9 cellular contexts compared by ENCODE assay signal in the genomic region with DNA sequence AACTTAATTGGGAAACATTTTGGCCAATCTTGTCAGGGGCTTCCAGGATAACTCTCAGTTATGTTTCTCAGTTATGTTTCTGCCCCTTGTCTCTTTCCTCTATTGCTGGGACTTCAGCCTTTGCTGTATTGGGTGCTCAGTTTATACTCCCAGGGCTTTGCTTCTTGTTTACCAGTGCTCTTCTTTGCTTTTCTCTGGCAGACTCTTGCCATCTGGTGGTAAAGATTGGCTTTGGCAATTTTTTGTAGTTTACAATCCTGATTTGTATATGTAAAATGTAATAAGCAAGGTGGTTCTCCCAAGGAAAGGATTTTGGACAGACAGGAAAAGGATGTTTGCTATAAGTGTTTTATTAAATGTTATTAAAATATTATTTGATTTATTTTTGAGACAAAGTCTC. TPM values are rescaled to one million over a fixed set of nuclear protein-coding genes. Genes with fewer than 3 reads are reported as not detected.
DNase-seq lines count a peak whose midpoint lies in the region; ATAC-seq and TF ChIP-seq lines count a peak whose summit lies in the region.
"Had no signal": no experiment of that assay in that cellular context is flagged by ENCODE, and none has a peak within 500 bp of the region (broad histone marks: within the 10 kb centered on the region; RNA-seq: fewer than 3 reads in every experiment).

No MANE protein-coding gene starts in this region.

- no peak overlapping the region for H3K4me3 ChIP-seq in fibroblast of mammary gland (ENCODE audit: control insufficient read depth, low read depth, low read length)

- peak; percentile 58 for TF ChIP-seq CTCF in fibroblast of mammary gland (conservative IDR thresholded peaks at IDR 0.05; ENCODE audit: control insufficient read depth, insufficient read depth, low read depth, low read length)

- DNase-seq in ELR (ENCODE audit: low read depth) = peak; percentile 54
- peak; percentile 64 to 70 for DNase-seq in Kasumi-1 (lab: John Stamatoyannopoulos, UW)
- DNase-seq in RPMI8226 = peak; percentile 36
- peak; percentile 64 for DNase-seq in fibroblast of mammary gland (ENCODE audit: low read depth)
- peak; percentile 66 for DNase-seq in renal cortical epithelial cell (ENCODE audit: low read depth)
- no peak for DNase-seq in KG1 (lab: John Stamatoyannopoulos, UW)
- DNase-seq: activated B cell treated with CpG ODN at 0.5 μM for 24 hours had no signal

- no peak for ATAC-seq in HG02885 (IDR thresholded peaks at IDR 0.05; ENCODE audit: poor library complexity, unreplicated experiment)
- no peak for ATAC-seq in HG03342 (IDR thresholded peaks at IDR 0.05; ENCODE audit: unreplicated experiment)

RNA-seq across cellular contexts. Expression of gene FABP3, which starts 37.9 kb away (rescaled TPM):
- total RNA-seq in renal cortical epithelial cell = 11.3 and 74.1 TPM in 2 replicates

RNA-seq across cellular contexts. Expression of gene ZCCHC17, which starts 38.2 kb away (rescaled TPM):
- 50.9 and 68.8 TPM in 2 replicates for total RNA-seq in renal cortical epithelial cell

RNA-seq across cellular contexts. Expression of gene SNRNP40, which starts 38.4 kb away (rescaled TPM):
- 54.7 and 117 TPM in 2 replicates for total RNA-seq in renal cortical epithelial cell
